21 cellular contexts compared by ENCODE assay signal in the genomic region with DNA sequence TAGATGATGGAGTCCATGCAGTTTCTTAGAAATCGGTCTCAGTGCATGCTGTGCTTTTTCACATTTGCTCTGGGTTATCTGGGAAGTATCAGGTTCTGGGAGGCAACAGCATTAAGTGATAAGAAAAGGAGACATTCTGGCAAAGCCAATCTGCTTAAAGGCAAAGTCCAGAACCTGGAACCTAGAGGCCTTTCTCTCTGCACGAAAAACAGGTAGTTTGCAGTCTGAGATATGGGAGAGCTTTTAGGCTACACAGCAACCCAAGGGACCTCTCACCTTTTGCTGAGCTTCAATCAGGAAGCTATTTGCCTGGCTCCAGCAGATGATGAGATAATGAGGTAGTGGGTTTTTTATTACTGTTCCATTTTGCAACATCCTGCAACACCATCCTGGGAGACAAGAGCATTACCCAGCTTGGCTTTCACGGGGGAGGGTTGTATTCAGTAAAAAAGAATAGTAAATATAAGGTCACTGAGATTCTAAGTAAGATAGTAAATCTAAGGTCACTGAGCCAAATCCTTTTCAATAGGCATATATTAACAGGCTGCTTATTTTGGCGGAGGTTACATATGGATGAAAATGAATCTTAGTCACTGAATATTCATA.
DNase-seq lines count a peak whose midpoint lies in the region; ATAC-seq and TF ChIP-seq lines count a peak whose summit lies in the region.
"Had no signal": no experiment of that assay in that cellular context is flagged by ENCODE, and none has a peak within 500 bp of the region (broad histone marks: within the 10 kb centered on the region; RNA-seq: fewer than 3 reads in every experiment).

No MANE protein-coding gene starts in this region.

- no peaks in the 10 kb centered on the region for H3K9me2 ChIP-seq in GM23338 (ENCODE audit: insufficient read depth)
- no peaks in the 10 kb centered on the region for H3K9me2 ChIP-seq in hepatocyte (replicated peaks; ENCODE audit: insufficient read depth)

- peak overlapping the region; percentile 11; the same call in 1 of the 2 replicates for H2AFZ ChIP-seq in GM23338
- H2AFZ ChIP-seq in hepatocyte = no peak overlapping the region

- peaks cover 3% of the 10 kb centered on the region for H3K27me3 Mint-ChIP-seq in GM23338 (ENCODE audit: insufficient read depth, low read depth, poor library complexity)

- intact Hi-C loops in posterior vena cava (cut with DNase I) = no loop called here

- no peaks in the 10 kb centered on the region; the same call in 2 of the 3 replicates for H3K9me3 Mint-ChIP-seq in GM23338
- H3K9me3 Mint-ChIP-seq: activated B cell treated with CpG ODN at 0.5 μM for 24 hours; activated CD4-positive, alpha-beta memory T cell treated with anti-CD3 and anti-CD28 coated beads, Interleukin-2, amount 10 ng/mL, durations not matched to agents 7 days and 5 days; activated naive CD4-positive, alpha-beta T cell treated with anti-CD3 and anti-CD28 coated beads for 36 hours had no signal

- H3K4me1 Mint-ChIP-seq in GM23338 = peaks cover 31% of the 10 kb centered on the region
- H3K4me1 Mint-ChIP-seq: activated B cell treated with CpG ODN at 0.5 μM for 24 hours; activated CD4-positive, alpha-beta memory T cell treated with anti-CD3 and anti-CD28 coated beads, Interleukin-2, amount 10 ng/mL, durations not matched to agents 7 days and 5 days; T-helper 17 cell had no signal

- 33% methylated on average over 4 of the region's 4 CpGs for WGBS in hepatocyte (ENCODE audit: low lambda C conversion rate, missing lambda C conversion rate)

- no peaks in the 10 kb centered on the region for H3K79me2 ChIP-seq in GM23338 (replicated peaks; ENCODE audit: insufficient read depth)
- H3K79me2 ChIP-seq in hepatocyte = no peaks in the 10 kb centered on the region

- ATAC-seq in GM23338 (no peak), HG03159 (IDR thresholded peaks at IDR 0.05; ENCODE audit: unreplicated experiment) (no peak), GM18861 (IDR thresholded peaks at IDR 0.05; ENCODE audit: unreplicated experiment) (no peak)
- ATAC-seq: esophagus mucosa, left ventricle myocardium superior, T-helper 17 cell had no signal

- no peak overlapping the region for H3K27ac Mint-ChIP-seq in GM23338
- H3K27ac Mint-ChIP-seq: activated B cell treated with CpG ODN at 0.5 μM for 24 hours; activated CD4-positive, alpha-beta memory T cell treated with anti-CD3 and anti-CD28 coated beads, Interleukin-2, amount 10 ng/mL, durations not matched to agents 7 days and 5 days; activated naive CD4-positive, alpha-beta T cell treated with anti-CD3 and anti-CD28 coated beads for 36 hours; T-helper 17 cell had no signal

- no peaks in the 10 kb centered on the region for H4K20me1 ChIP-seq in GM23338 (replicated peaks; ENCODE audit: insufficient read depth)
- H4K20me1 ChIP-seq in hepatocyte (ENCODE audit: insufficient read depth, poor library complexity, severe bottlenecking) = no peaks in the 10 kb centered on the region

- no peak for TF ChIP-seq CTCF in GM23338 (conservative IDR thresholded peaks at IDR 0.05; ENCODE audit: low read depth in 2 of 2)
- no peak for TF ChIP-seq CTCF in hepatocyte (IDR thresholded peaks at IDR 0.05; ENCODE audit: poor library complexity)

- H3K4me2 ChIP-seq in GM23338 (no peak overlapping the region; the same call in 1 of the 2 replicates), hepatocyte (peak overlapping the region; percentile 35)

- DNase-seq in DMS153 (lab: John Stamatoyannopoulos, UW) (peak; percentile 78), GM23338 (ENCODE audit: low spot score) (no peak), OCI-M1 (lab: John Stamatoyannopoulos, UW) (peak; percentile 53), hepatocyte (ENCODE audit: low spot score) (no peak), NOMO-1 (lab: John Stamatoyannopoulos, UW; ENCODE audit: unreplicated experiment in 2 of 2) (no peak), posterior vena cava (ENCODE audit: low spot score) (no peak)
- DNase-seq: activated B cell treated with CpG ODN at 0.5 μM for 24 hours; activated CD4-positive, alpha-beta memory T cell treated with anti-CD3 and anti-CD28 coated beads, Interleukin-2, amount 10 ng/mL, durations not matched to agents 7 days and 5 days; activated naive CD4-positive, alpha-beta T cell treated with anti-CD3 and anti-CD28 coated beads for 36 hours; anterior cingulate cortex; central memory CD4-positive, alpha-beta T cell; DMS79 treated with DMSO at 0.1 percent for 48 hours; Karpas-422; left ventricle myocardium superior; NCI-H446; stimulated activated CD4-positive, alpha-beta T cell treated with anti-CD3 and anti-CD28 coated beads, Interleukin-15, amount 100 ng/mL, for 24 hours; T-helper 17 cell had no signal

- no peak overlapping the region for H3K4me3 ChIP-seq in GM23338
- H3K4me3 ChIP-seq in hepatocyte = no peak overlapping the region
- H3K4me3 ChIP-seq: tibial nerve had no signal

- peaks cover 26% of the 10 kb centered on the region for H3K4me1 ChIP-seq in GM23338 (ENCODE audit: insufficient read depth)
- H3K4me1 ChIP-seq in hepatocyte (ENCODE audit: insufficient read depth) = peaks cover 7% of the 10 kb centered on the region
- H3K4me1 ChIP-seq: tibial nerve had no signal

- H3F3A ChIP-seq in GM23338 (replicated peaks; ENCODE audit: low read depth) = no peaks in the 10 kb centered on the region

- H3K4me3 Mint-ChIP-seq in GM23338 = no peak overlapping the region
- H3K4me3 Mint-ChIP-seq: activated B cell treated with CpG ODN at 0.5 μM for 24 hours; activated CD4-positive, alpha-beta memory T cell treated with anti-CD3 and anti-CD28 coated beads, Interleukin-2, amount 10 ng/mL, durations not matched to agents 7 days and 5 days; activated naive CD4-positive, alpha-beta T cell treated with anti-CD3 and anti-CD28 coated beads for 36 hours; T-helper 17 cell had no signal

- no peak overlapping the region for H3K27ac ChIP-seq in GM23338 (ENCODE audit: low read depth)
- H3K27ac ChIP-seq in hepatocyte = no peak overlapping the region
- H3K27ac ChIP-seq: tibial nerve had no signal

- no peaks in the 10 kb centered on the region for H3K9me3 ChIP-seq in hepatocyte (ENCODE audit: low read depth)
- H3K9me3 ChIP-seq: tibial nerve had no signal

- H3K36me3 Mint-ChIP-seq in GM23338 (ENCODE audit: low read depth) = no peaks in the 10 kb centered on the region

- H3K27me3 ChIP-seq in GM23338 (ENCODE audit: insufficient read depth) (no peaks in the 10 kb centered on the region), hepatocyte (no peaks in the 10 kb centered on the region)
- H3K27me3 ChIP-seq: tibial nerve had no signal

- H3K36me3 ChIP-seq in GM23338 (ENCODE audit: insufficient read depth) = no peaks in the 10 kb centered on the region
- H3K36me3 ChIP-seq in hepatocyte (replicated peaks; ENCODE audit: insufficient read depth, low read depth) = no peaks in the 10 kb centered on the region

TF ChIP-seq in GM23338, 12 proteins besides CTCF, POLR2A, EP300 and RAD21 (continues in another document):
- TF ChIP-seq EZH2phosphoT487 (IDR thresholded peaks at IDR 0.05; ENCODE audit: unreplicated experiment) = no peak
- TF ChIP-seq JUNB (IDR thresholded peaks at IDR 0.05; ENCODE audit: unreplicated experiment) = no peak
- TF ChIP-seq ZNF331 (CRISPR knock-in tag; IDR thresholded peaks at IDR 0.05; ENCODE audit: low read depth) = no peak
- TF ChIP-seq, protein P1, sequence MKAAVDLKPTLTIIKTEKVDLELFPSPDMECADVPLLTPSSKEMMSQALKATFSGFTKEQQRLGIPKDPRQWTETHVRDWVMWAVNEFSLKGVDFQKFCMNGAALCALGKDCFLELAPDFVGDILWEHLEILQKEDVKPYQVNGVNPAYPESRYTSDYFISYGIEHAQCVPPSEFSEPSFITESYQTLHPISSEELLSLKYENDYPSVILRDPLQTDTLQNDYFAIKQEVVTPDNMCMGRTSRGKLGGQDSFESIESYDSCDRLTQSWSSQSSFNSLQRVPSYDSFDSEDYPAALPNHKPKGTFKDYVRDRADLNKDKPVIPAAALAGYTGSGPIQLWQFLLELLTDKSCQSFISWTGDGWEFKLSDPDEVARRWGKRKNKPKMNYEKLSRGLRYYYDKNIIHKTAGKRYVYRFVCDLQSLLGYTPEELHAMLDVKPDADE (IDR thresholded peaks at IDR 0.05) = no peak
- TF ChIP-seq, protein P2, sequence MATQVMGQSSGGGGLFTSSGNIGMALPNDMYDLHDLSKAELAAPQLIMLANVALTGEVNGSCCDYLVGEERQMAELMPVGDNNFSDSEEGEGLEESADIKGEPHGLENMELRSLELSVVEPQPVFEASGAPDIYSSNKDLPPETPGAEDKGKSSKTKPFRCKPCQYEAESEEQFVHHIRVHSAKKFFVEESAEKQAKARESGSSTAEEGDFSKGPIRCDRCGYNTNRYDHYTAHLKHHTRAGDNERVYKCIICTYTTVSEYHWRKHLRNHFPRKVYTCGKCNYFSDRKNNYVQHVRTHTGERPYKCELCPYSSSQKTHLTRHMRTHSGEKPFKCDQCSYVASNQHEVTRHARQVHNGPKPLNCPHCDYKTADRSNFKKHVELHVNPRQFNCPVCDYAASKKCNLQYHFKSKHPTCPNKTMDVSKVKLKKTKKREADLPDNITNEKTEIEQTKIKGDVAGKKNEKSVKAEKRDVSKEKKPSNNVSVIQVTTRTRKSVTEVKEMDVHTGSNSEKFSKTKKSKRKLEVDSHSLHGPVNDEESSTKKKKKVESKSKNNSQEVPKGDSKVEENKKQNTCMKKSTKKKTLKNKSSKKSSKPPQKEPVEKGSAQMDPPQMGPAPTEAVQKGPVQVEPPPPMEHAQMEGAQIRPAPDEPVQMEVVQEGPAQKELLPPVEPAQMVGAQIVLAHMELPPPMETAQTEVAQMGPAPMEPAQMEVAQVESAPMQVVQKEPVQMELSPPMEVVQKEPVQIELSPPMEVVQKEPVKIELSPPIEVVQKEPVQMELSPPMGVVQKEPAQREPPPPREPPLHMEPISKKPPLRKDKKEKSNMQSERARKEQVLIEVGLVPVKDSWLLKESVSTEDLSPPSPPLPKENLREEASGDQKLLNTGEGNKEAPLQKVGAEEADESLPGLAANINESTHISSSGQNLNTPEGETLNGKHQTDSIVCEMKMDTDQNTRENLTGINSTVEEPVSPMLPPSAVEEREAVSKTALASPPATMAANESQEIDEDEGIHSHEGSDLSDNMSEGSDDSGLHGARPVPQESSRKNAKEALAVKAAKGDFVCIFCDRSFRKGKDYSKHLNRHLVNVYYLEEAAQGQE (IDR thresholded peaks at IDR 0.05; ENCODE audit: unreplicated experiment) = no peak

Comparison
In these comparisons a context has a peak if more than half of its experiments do, and no peak if none do; other contexts are left out.
1. DNase-seq: peak in DMS153 (single experiment) and OCI-M1 (single experiment); none in GM23338 (single experiment), hepatocyte (single experiment), NOMO-1 (0 of 2) and posterior vena cava (single experiment).